ENCODE assay signal across 27 cellular contexts in genomic region chr9:131496844-131497425, GRCh38. TPM values are rescaled to one million over a fixed set of nuclear protein-coding genes. Genes with fewer than 3 reads are reported as not detected.
DNase-seq lines count a peak whose midpoint lies in the region; ATAC-seq lines count a peak whose summit lies in the region.
"Had no signal": no experiment of that assay in that cellular context is flagged by ENCODE, and none has a peak within 500 bp of the region (broad histone marks: within the 10 kb centered on the region; RNA-seq: fewer than 3 reads in every experiment).

No MANE protein-coding gene starts in this region.

- no peaks in the 10 kb centered on the region for H3K27me3 ChIP-seq in MG63
- H3K27me3 ChIP-seq: esophagus muscularis mucosa, left lung, SJSA1, stomach, thyroid gland had no signal

- ATAC-seq in T-cell (replicated peaks in 1 of 4) (no peak), left lobe of liver (peak; percentile 40), GM21576 (IDR thresholded peaks at IDR 0.05; ENCODE audit: unreplicated experiment) (no peak)
- ATAC-seq in stimulated activated memory B cell treated with anti-CD40 and anti-IgM and Interleukin-4, amounts not matched to agents 10 μg/mL and 1 μg/mL and 100 μg/mL, for 72 hours: no peak
- ATAC-seq: left lung had no signal

- CTCF ChIA-PET in activated naive CD4-positive, alpha-beta T cell treated with anti-CD3 and anti-CD28 coated beads, Interleukin-2, amount 10 ng/mL, durations not matched to agents 7 days and 5 days (lab: Charles Lee): no interaction called here
- CTCF ChIA-PET in activated naive CD4-positive, alpha-beta T cell treated with anti-CD3 and anti-CD28 coated beads for 36 hours (lab: Charles Lee): no interaction called here
- CTCF ChIA-PET in T-cell (lab: Charles Lee): no interaction called here

- DNase-seq in activated naive CD4-positive, alpha-beta T cell treated with anti-CD3 and anti-CD28 coated beads, Interleukin-2, amount 10 ng/mL, durations not matched to agents 7 days and 5 days: no peak
- no peak for DNase-seq in activated naive CD4-positive, alpha-beta T cell treated with anti-CD3 and anti-CD28 coated beads for 36 hours
- no peak for DNase-seq in T-cell
- no peak for DNase-seq in left lobe of liver (ENCODE audit: low spot score)
- no peak for DNase-seq in COR-L47 (lab: John Stamatoyannopoulos, UW)
- DNase-seq in MG63: no peak
- DNase-seq: activated naive CD8-positive, alpha-beta T cell treated with anti-CD3 and anti-CD28 coated beads, Interleukin-2, amount 10 ng/mL, durations not matched to agents 7 days and 5 days; activated T-cell treated with anti-CD3 and anti-CD28 coated beads, Interleukin-2, amount 50 U/mL, for 48 hours; CD8-positive, alpha-beta memory T cell; central memory CD4-positive, alpha-beta T cell; foreskin melanocyte; left lung; naive B cell; NCI-H2081 treated with DMSO at 0.1 percent for 48 hours; NCI-H748 treated with DMSO at 0.1 percent for 48 hours; stomach; thyroid gland had no signal

- H3K9me3 ChIP-seq in MG63: no peaks in the 10 kb centered on the region
- H3K9me3 ChIP-seq: esophagus muscularis mucosa, left lung, SJSA1, stomach, thyroid gland had no signal

- peaks cover 42% of the 10 kb centered on the region for H3K4me1 Mint-ChIP-seq in activated naive CD4-positive, alpha-beta T cell treated with anti-CD3 and anti-CD28 coated beads, Interleukin-2, amount 10 ng/mL, durations not matched to agents 7 days and 5 days
- peaks cover 31% of the 10 kb centered on the region for H3K4me1 Mint-ChIP-seq in activated naive CD4-positive, alpha-beta T cell treated with anti-CD3 and anti-CD28 coated beads for 36 hours (ENCODE audit: low read depth)
- peaks cover 44 to 53% (median 48%) of the 10 kb centered on the region in 3 donors for H3K4me1 Mint-ChIP-seq in T-cell
- H3K4me1 Mint-ChIP-seq in stimulated activated memory B cell treated with anti-CD40 and anti-IgM and Interleukin-4, amounts not matched to agents 10 μg/mL and 1 μg/mL and 100 μg/mL, for 72 hours: peaks cover 29% of the 10 kb centered on the region

- POLR2A ChIA-PET in T-cell (lab: Charles Lee): no interaction called here

- H3K4me3 Mint-ChIP-seq in activated naive CD4-positive, alpha-beta T cell treated with anti-CD3 and anti-CD28 coated beads, Interleukin-2, amount 10 ng/mL, durations not matched to agents 7 days and 5 days: no peak overlapping the region
- no peak overlapping the region for H3K4me3 Mint-ChIP-seq in activated naive CD4-positive, alpha-beta T cell treated with anti-CD3 and anti-CD28 coated beads for 36 hours
- no peak overlapping the region for H3K4me3 Mint-ChIP-seq in T-cell
- no peak overlapping the region for H3K4me3 Mint-ChIP-seq in stimulated activated memory B cell treated with anti-CD40 and anti-IgM and Interleukin-4, amounts not matched to agents 10 μg/mL and 1 μg/mL and 100 μg/mL, for 72 hours
- H3K4me3 Mint-ChIP-seq: activated naive CD8-positive, alpha-beta T cell treated with anti-CD3 and anti-CD28 coated beads, Interleukin-2, amount 10 ng/mL, durations not matched to agents 7 days and 5 days; dendritic cell treated with granulocyte-macrophage colony-stimulating factor and Interleukin-4, amounts not matched to agents 40 ng/mL and 50 ng/mL, for 4 days had no signal

- peaks cover 88% of the 10 kb centered on the region for H3K36me3 ChIP-seq in MG63

- intact Hi-C loops in activated naive CD4-positive, alpha-beta T cell treated with anti-CD3 and anti-CD28 coated beads for 36 hours (cut with micrococcal nuclease): no loop called here

- no peaks in the 10 kb centered on the region for H3K27me3 Mint-ChIP-seq in activated naive CD4-positive, alpha-beta T cell treated with anti-CD3 and anti-CD28 coated beads, Interleukin-2, amount 10 ng/mL, durations not matched to agents 7 days and 5 days
- no peaks in the 10 kb centered on the region for H3K27me3 Mint-ChIP-seq in activated naive CD4-positive, alpha-beta T cell treated with anti-CD3 and anti-CD28 coated beads for 36 hours (ENCODE audit: low read depth)
- no peaks in the 10 kb centered on the region for H3K27me3 Mint-ChIP-seq in T-cell
- no peaks in the 10 kb centered on the region for H3K27me3 Mint-ChIP-seq in stimulated activated memory B cell treated with anti-CD40 and anti-IgM and Interleukin-4, amounts not matched to agents 10 μg/mL and 1 μg/mL and 100 μg/mL, for 72 hours
- H3K27me3 Mint-ChIP-seq: activated naive CD8-positive, alpha-beta T cell treated with anti-CD3 and anti-CD28 coated beads, Interleukin-2, amount 10 ng/mL, durations not matched to agents 7 days and 5 days; dendritic cell treated with granulocyte-macrophage colony-stimulating factor and Interleukin-4, amounts not matched to agents 40 ng/mL and 50 ng/mL, for 4 days; naive B cell had no signal

- no peak overlapping the region for H3K4me3 ChIP-seq in MG63
- H3K4me3 ChIP-seq: esophagus muscularis mucosa, left lung, SJSA1, stomach, thyroid gland had no signal

- H3K9me3 Mint-ChIP-seq in activated naive CD4-positive, alpha-beta T cell treated with anti-CD3 and anti-CD28 coated beads, Interleukin-2, amount 10 ng/mL, durations not matched to agents 7 days and 5 days: no peaks in the 10 kb centered on the region
- H3K9me3 Mint-ChIP-seq in activated naive CD4-positive, alpha-beta T cell treated with anti-CD3 and anti-CD28 coated beads for 36 hours: no peaks in the 10 kb centered on the region
- no peaks in the 10 kb centered on the region for H3K9me3 Mint-ChIP-seq in T-cell
- no peaks in the 10 kb centered on the region for H3K9me3 Mint-ChIP-seq in stimulated activated memory B cell treated with anti-CD40 and anti-IgM and Interleukin-4, amounts not matched to agents 10 μg/mL and 1 μg/mL and 100 μg/mL, for 72 hours
- H3K9me3 Mint-ChIP-seq: activated naive CD8-positive, alpha-beta T cell treated with anti-CD3 and anti-CD28 coated beads, Interleukin-2, amount 10 ng/mL, durations not matched to agents 7 days and 5 days; CD8-positive, alpha-beta memory T cell; dendritic cell treated with granulocyte-macrophage colony-stimulating factor and Interleukin-4, amounts not matched to agents 40 ng/mL and 50 ng/mL, for 4 days; naive B cell had no signal

- H3K36me3 Mint-ChIP-seq in activated naive CD4-positive, alpha-beta T cell treated with anti-CD3 and anti-CD28 coated beads, Interleukin-2, amount 10 ng/mL, durations not matched to agents 7 days and 5 days: peaks cover 55% of the 10 kb centered on the region
- H3K36me3 Mint-ChIP-seq in activated naive CD4-positive, alpha-beta T cell treated with anti-CD3 and anti-CD28 coated beads for 36 hours (ENCODE audit: low read depth): peaks cover 18% of the 10 kb centered on the region
- peaks cover 42% of the 10 kb centered on the region for H3K36me3 Mint-ChIP-seq in T-cell
- peaks cover 61% of the 10 kb centered on the region for H3K36me3 Mint-ChIP-seq in stimulated activated memory B cell treated with anti-CD40 and anti-IgM and Interleukin-4, amounts not matched to agents 10 μg/mL and 1 μg/mL and 100 μg/mL, for 72 hours

- H3K27ac Mint-ChIP-seq in activated naive CD4-positive, alpha-beta T cell treated with anti-CD3 and anti-CD28 coated beads, Interleukin-2, amount 10 ng/mL, durations not matched to agents 7 days and 5 days: peak overlapping the region; percentile 24
- no peak overlapping the region for H3K27ac Mint-ChIP-seq in activated naive CD4-positive, alpha-beta T cell treated with anti-CD3 and anti-CD28 coated beads for 36 hours
- H3K27ac Mint-ChIP-seq in T-cell: peak overlapping the region; percentile 28 to 63
- H3K27ac Mint-ChIP-seq in stimulated activated memory B cell treated with anti-CD40 and anti-IgM and Interleukin-4, amounts not matched to agents 10 μg/mL and 1 μg/mL and 100 μg/mL, for 72 hours: peak overlapping the region; percentile 46
- H3K27ac Mint-ChIP-seq: activated naive CD8-positive, alpha-beta T cell treated with anti-CD3 and anti-CD28 coated beads, Interleukin-2, amount 10 ng/mL, durations not matched to agents 7 days and 5 days; dendritic cell treated with granulocyte-macrophage colony-stimulating factor and Interleukin-4, amounts not matched to agents 40 ng/mL and 50 ng/mL, for 4 days had no signal

RNA-seq across cellular contexts. Expression of gene POMT1, which starts 5.8 kb away (rescaled TPM):
- 10 to 100 TPM; 28.7 to 33.8 TPM for total RNA-seq in activated naive CD4-positive, alpha-beta T cell treated with anti-CD3 and anti-CD28 coated beads for 36 hours
- total RNA-seq in T-cell (10 to 100 TPM; 45.3 to 74.4 (median 56.9) TPM), left lobe of liver (14.4 TPM)
- 6.7 and 12.8 TPM in 2 replicates for total RNA-seq in MG63 (2014; rRNA removed; shearing (Covaris generic); ENCODE audit: low replicate concordance)

RNA-seq across cellular contexts. Expression of gene UCK1, which starts 34.1 kb away (rescaled TPM):
- total RNA-seq in activated naive CD4-positive, alpha-beta T cell treated with anti-CD3 and anti-CD28 coated beads for 36 hours: 10 to 100 TPM; 18.7 to 21.7 TPM
- total RNA-seq in T-cell (10 to 100 TPM; 20.0 to 34.7 (median 32.0) TPM), left lobe of liver (40.2 TPM)
- 19.3 and 30.6 TPM in 2 replicates for total RNA-seq in MG63 (2014; rRNA removed; shearing (Covaris generic); ENCODE audit: low replicate concordance)

RNA-seq across cellular contexts. Expression of gene PRRT1B, which starts 48.4 kb away (rescaled TPM):
- total RNA-seq in activated naive CD4-positive, alpha-beta T cell treated with anti-CD3 and anti-CD28 coated beads for 36 hours: not detected
- total RNA-seq in T-cell (not detected), left lobe of liver (8.5 TPM)
- total RNA-seq in MG63 (2014; rRNA removed; shearing (Covaris generic); ENCODE audit: low replicate concordance): not detected in 2 replicates
- total RNA-seq: activated naive CD8-positive, alpha-beta T cell treated with anti-CD3 and anti-CD28 coated beads, Interleukin-2, amount 10 ng/mL, durations not matched to agents 7 days and 5 days; CD8-positive, alpha-beta memory T cell; M059J; osteoblast; RPMI7951; SJSA1; skeletal muscle tissue; T-helper 1 cell treated with Interleukin-12 subunit alpha and Interleukin-12 subunit beta and Interleukin-4 antibody, amounts not matched to agents 30 ng/mL and 1 ng/mL, for 36 hours; thyroid gland had no signal
